ENCODE assay signal across 16 cellular contexts in the genomic region with DNA sequence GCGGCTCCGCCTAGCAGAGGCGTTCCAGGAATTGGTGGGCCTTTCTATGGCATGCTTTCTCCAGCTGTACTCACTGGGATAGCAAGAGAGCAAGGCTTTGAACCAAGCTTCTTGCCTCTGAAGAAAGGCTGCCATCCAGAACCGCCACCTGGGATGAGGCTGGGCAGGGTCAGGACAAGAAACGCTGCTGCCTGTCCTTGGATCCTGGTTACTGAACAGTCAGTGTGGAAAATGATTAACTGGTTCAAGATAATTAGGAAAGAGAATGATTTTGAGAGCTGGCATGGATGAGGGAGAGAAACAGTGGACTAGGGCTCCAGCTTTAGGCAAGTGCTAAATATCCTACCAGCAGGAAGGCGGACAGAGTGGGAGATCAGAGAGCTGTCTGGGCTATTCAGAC. TPM values are rescaled to one million over a fixed set of nuclear protein-coding genes. Genes with fewer than 3 reads are reported as not detected.
"Had no signal": no experiment of that assay in that cellular context is flagged by ENCODE, and none has a peak within 500 bp of the region (broad histone marks: within the 10 kb centered on the region; RNA-seq: fewer than 3 reads in every experiment).

No MANE protein-coding gene starts in this region.

- H3K4me1 ChIP-seq: breast epithelium, heart right ventricle, left ventricle myocardium inferior had no signal

- H3K9me3 Mint-ChIP-seq: activated CD8-positive, alpha-beta T cell treated with anti-CD3 and anti-CD28 coated beads for 36 hours had no signal

- H3K27ac Mint-ChIP-seq: activated CD8-positive, alpha-beta T cell treated with anti-CD3 and anti-CD28 coated beads for 36 hours had no signal

- H3K27me3 Mint-ChIP-seq: activated CD8-positive, alpha-beta T cell treated with anti-CD3 and anti-CD28 coated beads for 36 hours had no signal

- DNase-seq: activated CD4-positive, alpha-beta T cell treated with anti-CD3 and anti-CD28 coated beads for 48 hours; activated CD8-positive, alpha-beta T cell treated with anti-CD3 and anti-CD28 coated beads for 36 hours; activated naive CD4-positive, alpha-beta T cell; activated T-cell treated with anti-CD3 and anti-CD28 coated beads, Interleukin-2, amount 50 U/mL, for 48 hours; anterior cingulate cortex; cerebellar nuclear complex; effector CD8-positive, alpha-beta T cell; heart right ventricle; left ventricle myocardium inferior; ovary; stimulated activated CD4-positive, alpha-beta T cell treated with anti-CD3 and anti-CD28 coated beads, Interleukin-2, amount 100 ng/mL, for 48 hours; stimulated activated naive CD4-positive, alpha-beta T cell; substantia nigra; T-helper 2 cell; transverse colon had no signal

- H3K4me3 ChIP-seq: breast epithelium, heart right ventricle, left ventricle myocardium inferior, ovary, transverse colon had no signal

- H3K4me3 Mint-ChIP-seq: activated CD8-positive, alpha-beta T cell treated with anti-CD3 and anti-CD28 coated beads for 36 hours had no signal

- H3K9me3 ChIP-seq: breast epithelium, heart right ventricle, left ventricle myocardium inferior, ovary, transverse colon had no signal

- ATAC-seq: activated CD8-positive, alpha-beta T cell treated with anti-CD3 and anti-CD28 coated beads for 36 hours; heart right ventricle had no signal

- H3K36me3 ChIP-seq: ovary, transverse colon had no signal

RNA-seq across cellular contexts. Expression of a gene that starts 31.8 kb away (rescaled TPM):
- total RNA-seq: left ventricle myocardium inferior, ovary had no signal
